In genomic region chr7:5598261-5598761, GRCh38 we compare ENCODE assay signal across 11 cellular contexts. TPM values are rescaled to one million over a fixed set of nuclear protein-coding genes. Genes with fewer than 3 reads are reported as not detected.
A peak's percentile ranks its signal among the peaks of the same experiment; 100 is the strongest.
DNase-seq lines count a peak whose midpoint lies in the region; ATAC-seq, FAIRE-seq and TF ChIP-seq lines count a peak whose summit lies in the region.
"Had no signal": no experiment of that assay in that cellular context is flagged by ENCODE, and none has a peak within 500 bp of the region (broad histone marks: within the 10 kb centered on the region; RNA-seq: fewer than 3 reads in every experiment).

No MANE protein-coding gene starts in this region.

- H3K27me3 ChIP-seq in neuronal stem cell (ENCODE audit: control insufficient read depth in 3 of 3, insufficient read depth in 3 of 3, low read depth in 1 of 3, low read length in 3 of 3) = no peaks in the 10 kb centered on the region

- H4K91ac ChIP-seq in neuronal stem cell (ENCODE audit: low read depth, low read length, poor library complexity) = peak overlapping the region; percentile 47

- ATAC-seq in GM21381 (IDR thresholded peaks at IDR 0.05; ENCODE audit: unreplicated experiment) = no peak

- peaks cover 30% of the 10 kb centered on the region for H3K79me1 ChIP-seq in neuronal stem cell (ENCODE audit: low read depth, low read length)

- no peak overlapping the region for H2BK12ac ChIP-seq in neuronal stem cell (ENCODE audit: low read length)

- no peak overlapping the region for H3K4me3 ChIP-seq in neuronal stem cell (ENCODE audit: low read length in 2 of 2)
- H3K4me3 ChIP-seq: esophagus muscularis mucosa had no signal

- H3K9me3 ChIP-seq in neuronal stem cell (replicated peaks in 1 of 2; ENCODE audit: control insufficient read depth in 2 of 2, insufficient read depth in 1 of 2, low read depth in 1 of 2, low read length in 2 of 2) = no peaks in the 10 kb centered on the region
- H3K9me3 ChIP-seq: esophagus muscularis mucosa had no signal

- peak overlapping the region; percentile 91 for H3K23ac ChIP-seq in neuronal stem cell (ENCODE audit: low read depth, low read length, poor library complexity)

- peak overlapping the region; percentile 97 for H2BK15ac ChIP-seq in neuronal stem cell (ENCODE audit: low read length)

- peak overlapping the region; percentile 96 for H2AK5ac ChIP-seq in neuronal stem cell (ENCODE audit: low read depth, low read length)

- peaks cover 9 to 50% of the 10 kb centered on the region in 2 donors for H3K36me3 ChIP-seq in neuronal stem cell (replicated peaks in 1 of 2; ENCODE audit: control insufficient read depth in 2 of 2, insufficient read depth in 2 of 2, low read length in 2 of 2)

- TF ChIP-seq CTCF in D721Med (IDR thresholded peaks at IDR 0.05; ENCODE audit: insufficient read depth, missing control alignments) = no peak

- DNase-seq in D721Med (ENCODE audit: insufficient read length, low spot score) = peak; percentile 78
- DNase-seq in NCI-H2227 (lab: John Stamatoyannopoulos, UW; ENCODE audit: unreplicated experiment) = peak; percentile 52
- peak; percentile 40 for DNase-seq in dermis blood vessel endothelial cell
- DNase-seq in neuronal stem cell (ENCODE audit: low spot score) = no peak
- DNase-seq in H4 (ENCODE audit: low spot score) = no peak
- no peak for DNase-seq in activated naive CD4-positive, alpha-beta T cell (lab: John Stamatoyannopoulos, UW)
- DNase-seq in Ammon's horn (ENCODE audit: low spot score) = no peak
- DNase-seq: DMS79 treated with DMSO at 0.1 percent for 48 hours; stimulated activated CD4-positive, alpha-beta T cell treated with anti-CD3 and anti-CD28 coated beads, Interleukin-2, amount 100 ng/mL, for 48 hours had no signal

- H2AFZ ChIP-seq in neuronal stem cell (ENCODE audit: low read length) = no peak overlapping the region

- no peak overlapping the region for H3K9ac ChIP-seq in neuronal stem cell (ENCODE audit: low read depth, low read length, poor library complexity)

- H3K4me1 ChIP-seq in neuronal stem cell (ENCODE audit: control insufficient read depth in 2 of 2, insufficient read depth in 1 of 2, low read depth in 1 of 2, low read length in 2 of 2) = peaks cover 19 to 32% of the 10 kb centered on the region in 2 donors

- peak overlapping the region; percentile 66 for H2BK5ac ChIP-seq in neuronal stem cell (ENCODE audit: low read length)

- FAIRE-seq in D721Med (lab: Jason Lieb, UNC) = no peak

- no CpG with 5 or more reads among the region's 14 CpGs for WGBS in neuronal stem cell (ENCODE audit: extremely low coverage in 2 of 2, insufficient read length in 2 of 2, insufficient replicate concordance in 1 of 2), 2 donors

- H3K4me2 ChIP-seq in neuronal stem cell (ENCODE audit: insufficient read depth, low read length, poor library complexity, severe bottlenecking) = no peak overlapping the region

- H3K4ac ChIP-seq in neuronal stem cell (ENCODE audit: low read length) = peak overlapping the region; percentile 69

- H3K14ac ChIP-seq in neuronal stem cell (ENCODE audit: low read length) = no peak overlapping the region

- H4K8ac ChIP-seq in neuronal stem cell (ENCODE audit: low read depth, low read length) = no peak overlapping the region

- peak overlapping the region; percentile 91 for H3K18ac ChIP-seq in neuronal stem cell (ENCODE audit: low read length)

- peak overlapping the region; percentile 6 for H3K27ac ChIP-seq in neuronal stem cell (replicated peaks; ENCODE audit: low read length)

- peak overlapping the region; percentile 82 for H2BK120ac ChIP-seq in neuronal stem cell (ENCODE audit: low read depth, low read length)

RNA-seq across cellular contexts. Expression of gene FSCN1, which starts 5.7 kb away (rescaled TPM):
- 426 and 735 TPM in 2 replicates for total RNA-seq in dermis blood vessel endothelial cell
- polyA plus RNA-seq in neuronal stem cell (2013, experiment 1 of 2) = 203 TPM
- 202 TPM for polyA plus RNA-seq in neuronal stem cell (2013, experiment 2 of 2)
- total RNA-seq in H4 (2014; rRNA removed; shearing (Covaris generic)) = 173 and 225 TPM in 2 replicates

Comparison
In these comparisons a context has a peak if more than half of its experiments do, and no peak if none do; other contexts are left out.
1. DNase-seq: peak in D721Med (single experiment), NCI-H2227 (single experiment) and dermis blood vessel endothelial cell (single experiment); none in neuronal stem cell (single experiment), H4 (single experiment), activated naive CD4-positive, alpha-beta T cell (0 of 4) and Ammon's horn (single experiment).